ENCODE assay signal across 15 cellular contexts in genomic region chr21:43169230-43169886, GRCh38. TPM values are rescaled to one million over a fixed set of nuclear protein-coding genes. Genes with fewer than 3 reads are reported as not detected.
"Had no signal": no experiment of that assay in that cellular context is flagged by ENCODE, and none has a peak within 500 bp of the region (broad histone marks: within the 10 kb centered on the region; RNA-seq: fewer than 3 reads in every experiment).

No MANE protein-coding gene starts in this region.

RNA-seq across cellular contexts. Expression of gene CRYAA, which starts 0.6 kb away (rescaled TPM):
- total RNA-seq: activated CD4-positive, alpha-beta memory T cell treated with anti-CD3 and anti-CD28 coated beads, Interleukin-2, amount 10 ng/mL, durations not matched to agents 7 days and 5 days; activated CD4-positive, alpha-beta T cell treated with anti-CD3 and anti-CD28 coated beads for 36 hours; activated CD4-positive, alpha-beta T cell treated with anti-CD3 and anti-CD28 coated beads, Interleukin-2, amount 10 ng/mL, durations not matched to agents 7 days and 5 days; activated CD8-positive, alpha-beta memory T cell treated with anti-CD3 and anti-CD28 coated beads, Interleukin-2, amount 10 ng/mL, durations not matched to agents 7 days and 5 days; activated CD8-positive, alpha-beta T cell treated with anti-CD3 and anti-CD28 coated beads, Interleukin-2, amount 10 ng/mL, durations not matched to agents 7 days and 5 days; activated naive CD8-positive, alpha-beta T cell treated with anti-CD3 and anti-CD28 coated beads, Interleukin-2, amount 10 ng/mL, durations not matched to agents 7 days and 5 days; activated T-helper 2 cell treated with anti-CD3 and anti-CD28 coated beads, Interferon-gamma antibody, Interleukin-2, Interleukin-4, amounts not matched to agents 10 μg/mL and 5 μg/mL and 100 μg/mL, durations not matched to agents 14 hours and 24 hours and 36 hours; ascending aorta; bronchial epithelial cell; cardiac muscle cell; T-cell; T-helper 1 cell treated with Interleukin-12 subunit alpha and Interleukin-12 subunit beta and Interleukin-4 antibody, amounts not matched to agents 30 ng/mL and 1 ng/mL, for 36 hours; T-helper 17 cell; T-helper 2 cell treated with Interferon-gamma antibody and Interleukin-4, amounts not matched to agents 100 ng/mL and 5 ng/mL, for 36 hours; WTC11 had no signal
